In the genomic region with DNA sequence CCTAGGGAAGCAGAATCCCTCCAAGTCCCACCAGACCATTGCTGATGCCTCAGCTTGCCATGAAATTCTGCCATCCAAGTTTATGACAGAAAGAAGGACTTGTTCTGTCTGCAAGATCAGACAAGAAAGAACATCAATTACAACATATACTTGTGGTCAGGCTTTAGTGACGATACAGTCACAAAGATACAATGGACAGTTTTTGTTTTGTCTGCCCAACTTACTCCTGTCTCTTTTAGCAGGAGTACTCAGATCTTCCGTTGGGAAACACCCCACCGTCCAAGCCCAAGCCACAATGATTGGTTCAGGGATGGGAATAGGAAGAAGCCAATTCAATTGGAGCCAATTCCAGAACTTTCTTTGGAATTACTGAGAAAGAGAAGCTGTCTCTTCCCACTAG, we compare ENCODE assay signal across 1 cellular context.
TF ChIP-seq lines count a peak whose summit lies in the region.

No MANE protein-coding gene starts in this region.

TF ChIP-seq in K562, 482 proteins besides CTCF, POLR2A, EP300 and RAD21 (continued from another document):
- TF ChIP-seq, protein P1, sequence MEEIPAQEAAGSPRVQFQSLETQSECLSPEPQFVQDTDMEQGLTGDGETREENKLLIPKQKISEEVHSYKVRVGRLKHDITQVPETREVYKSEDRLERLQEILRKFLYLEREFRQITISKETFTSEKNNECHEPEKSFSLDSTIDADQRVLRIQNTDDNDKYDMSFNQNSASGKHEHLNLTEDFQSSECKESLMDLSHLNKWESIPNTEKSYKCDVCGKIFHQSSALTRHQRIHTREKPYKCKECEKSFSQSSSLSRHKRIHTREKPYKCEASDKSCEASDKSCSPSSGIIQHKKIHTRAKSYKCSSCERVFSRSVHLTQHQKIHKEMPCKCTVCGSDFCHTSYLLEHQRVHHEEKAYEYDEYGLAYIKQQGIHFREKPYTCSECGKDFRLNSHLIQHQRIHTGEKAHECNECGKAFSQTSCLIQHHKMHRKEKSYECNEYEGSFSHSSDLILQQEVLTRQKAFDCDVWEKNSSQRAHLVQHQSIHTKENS (CRISPR knock-in tag; IDR thresholded peaks at IDR 0.05): no peak
- peak; percentile 14 for TF ChIP-seq MEIS2 (IDR thresholded peaks at IDR 0.05; ENCODE audit: partially characterized antibody)
- TF ChIP-seq, protein P2, sequence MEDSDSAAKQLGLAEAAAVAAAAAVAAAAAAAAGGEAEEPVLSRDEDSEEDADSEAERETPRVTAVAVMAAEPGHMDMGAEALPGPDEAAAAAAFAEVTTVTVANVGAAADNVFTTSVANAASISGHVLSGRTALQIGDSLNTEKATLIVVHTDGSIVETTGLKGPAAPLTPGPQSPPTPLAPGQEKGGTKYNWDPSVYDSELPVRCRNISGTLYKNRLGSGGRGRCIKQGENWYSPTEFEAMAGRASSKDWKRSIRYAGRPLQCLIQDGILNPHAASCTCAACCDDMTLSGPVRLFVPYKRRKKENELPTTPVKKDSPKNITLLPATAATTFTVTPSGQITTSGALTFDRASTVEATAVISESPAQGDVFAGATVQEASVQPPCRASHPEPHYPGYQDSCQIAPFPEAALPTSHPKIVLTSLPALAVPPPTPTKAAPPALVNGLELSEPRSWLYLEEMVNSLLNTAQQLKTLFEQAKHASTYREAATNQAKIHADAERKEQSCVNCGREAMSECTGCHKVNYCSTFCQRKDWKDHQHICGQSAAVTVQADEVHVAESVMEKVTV (CRISPR knock-in tag; IDR thresholded peaks at IDR 0.05): no peak
- no peak for TF ChIP-seq TOE1 (IDR thresholded peaks at IDR 0.05; ENCODE audit: borderline replicate concordance)
- no peak for TF ChIP-seq TOE1 (CRISPR knock-in tag; IDR thresholded peaks at IDR 0.05; ENCODE audit: borderline replicate concordance, low read depth)
- TF ChIP-seq SOX6 (IDR thresholded peaks at IDR 0.05): 0 out of 2 replicates have a peak, but pooled peaks have one; percentile 20
- no peak for TF ChIP-seq EHMT2 (IDR thresholded peaks at IDR 0.05)
- no peak for TF ChIP-seq ZNF75A (CRISPR knock-in tag; IDR thresholded peaks at IDR 0.05)
